Comparison of ENCODE assay signal across 8 cellular contexts in the genomic region with DNA sequence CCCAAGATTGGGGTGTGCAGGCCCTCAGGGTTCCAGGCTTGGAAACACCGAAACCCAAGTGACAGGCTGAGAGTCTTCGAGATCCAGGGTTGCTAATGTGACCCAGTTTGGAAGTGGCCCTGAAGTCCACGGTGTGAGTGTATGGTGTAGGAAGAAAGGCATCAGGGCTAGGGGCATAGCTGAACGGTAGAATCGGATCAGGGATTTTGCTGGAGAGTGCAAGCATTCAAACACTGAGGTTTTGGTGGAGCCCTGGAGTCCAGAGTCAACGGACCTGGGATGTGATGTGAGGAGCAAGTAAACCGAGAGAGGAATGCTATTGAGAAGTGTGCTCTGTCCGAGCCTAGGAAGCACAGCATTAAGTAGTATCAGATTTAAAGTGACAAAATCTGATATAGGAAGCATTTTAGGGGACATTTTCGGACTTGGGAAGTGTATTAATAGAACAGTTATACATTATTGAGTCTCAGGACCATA. TPM values are rescaled to one million over a fixed set of nuclear protein-coding genes. Genes with fewer than 3 reads are reported as not detected.
A peak's percentile ranks its signal among the peaks of the same experiment; 100 is the strongest.
DNase-seq lines count a peak whose midpoint lies in the region; TF ChIP-seq lines count a peak whose summit lies in the region.

No MANE protein-coding gene starts in this region.

- peaks cover 3% of the 10 kb centered on the region for H3K9me3 Mint-ChIP-seq in activated naive CD4-positive, alpha-beta T cell treated with anti-CD3 and anti-CD28 coated beads, Interleukin-2, amount 50 U/mL, for 24 hours
- H3K9me3 Mint-ChIP-seq in mesothelial cell of epicardium: no peaks in the 10 kb centered on the region

- intact Hi-C loops in uterus (cut with DNase I; ENCODE audit: low total_unique reads): no loop called here

- no peaks in the 10 kb centered on the region for H3K27me3 Mint-ChIP-seq in activated naive CD4-positive, alpha-beta T cell treated with anti-CD3 and anti-CD28 coated beads, Interleukin-2, amount 50 U/mL, for 24 hours
- H3K27me3 Mint-ChIP-seq in mesothelial cell of epicardium (ENCODE audit: low read depth): no peaks in the 10 kb centered on the region

- DNase-seq in activated naive CD4-positive, alpha-beta T cell treated with anti-CD3 and anti-CD28 coated beads, Interleukin-2, amount 50 U/mL, for 16 hours: no peak
- DNase-seq in NCI-H69 (lab: John Stamatoyannopoulos, UW) (peak; percentile 54), dermis blood vessel endothelial cell (peak; percentile 36), mesothelial cell of epicardium (ENCODE audit: low spot score in 2 of 2, unreplicated experiment in 2 of 2) (peak in 1 of 2 experiments; percentile 39), uterus (no peak), NCI-H187 (lab: John Stamatoyannopoulos, UW) (no peak), DMS153 treated with DMSO at 0.1 percent for 48 hours (lab: John Stamatoyannopoulos, UW; ENCODE audit: unreplicated experiment) (no peak)

- peak overlapping the region; percentile 63 to 87 for H3K4me3 ChIP-seq in uterus

- TF ChIP-seq CTCF in mesothelial cell of epicardium (IDR thresholded peaks at IDR 0.05; ENCODE audit: unreplicated experiment) (no peak), uterus (IDR thresholded peaks at IDR 0.05) (no peak)

- no peaks in the 10 kb centered on the region for H3K9me3 ChIP-seq in uterus

- H3K36me3 ChIP-seq in uterus: no peaks in the 10 kb centered on the region

- H3K4me3 Mint-ChIP-seq in activated naive CD4-positive, alpha-beta T cell treated with anti-CD3 and anti-CD28 coated beads, Interleukin-2, amount 50 U/mL, for 24 hours: peak overlapping the region; percentile 98
- H3K4me3 Mint-ChIP-seq in mesothelial cell of epicardium: peak overlapping the region; percentile 91

- TF ChIP-seq POLR2A in uterus (IDR thresholded peaks at IDR 0.05): no peak

- peaks cover 0 to 7% of the 10 kb centered on the region in 2 donors for H3K4me1 ChIP-seq in uterus

- peak overlapping the region; percentile 96 to 100 for H3K27ac ChIP-seq in uterus

- peaks cover 61% of the 10 kb centered on the region for H3K4me1 Mint-ChIP-seq in activated naive CD4-positive, alpha-beta T cell treated with anti-CD3 and anti-CD28 coated beads, Interleukin-2, amount 50 U/mL, for 24 hours
- peaks cover 24% of the 10 kb centered on the region for H3K4me1 Mint-ChIP-seq in mesothelial cell of epicardium

- H3K27ac Mint-ChIP-seq in activated naive CD4-positive, alpha-beta T cell treated with anti-CD3 and anti-CD28 coated beads, Interleukin-2, amount 50 U/mL, for 24 hours: peak overlapping the region; percentile 96
- H3K27ac Mint-ChIP-seq in mesothelial cell of epicardium: peak overlapping the region; percentile 96

- H3K36me3 Mint-ChIP-seq in activated naive CD4-positive, alpha-beta T cell treated with anti-CD3 and anti-CD28 coated beads, Interleukin-2, amount 50 U/mL, for 24 hours: peaks cover 11% of the 10 kb centered on the region
- H3K36me3 Mint-ChIP-seq in mesothelial cell of epicardium: peaks cover 9% of the 10 kb centered on the region

- H3K27me3 ChIP-seq in uterus: no peaks in the 10 kb centered on the region

RNA-seq across cellular contexts. Expression of a gene that starts 1.0 kb away (rescaled TPM):
- total RNA-seq in dermis blood vessel endothelial cell (19.2 and 29.5 TPM in 2 replicates), mesothelial cell of epicardium (91.0 to 101 TPM (median 91.2 TPM) in 3 replicates), uterus (10 to 100 TPM; 31.8 to 63.3 (median 44.0) TPM)

RNA-seq across cellular contexts. Expression of a gene that starts 27.0 kb away (rescaled TPM):
- total RNA-seq in dermis blood vessel endothelial cell: 0.28 and 0.34 TPM in 2 replicates
- total RNA-seq in mesothelial cell of epicardium: 12.5 to 13.0 TPM (median 12.9 TPM) in 3 replicates
- total RNA-seq in uterus: 10 to 100 TPM in 1 of 4 donors, 1 to 10 TPM in 3; 1.8 to 14.0 (median 5.4) TPM

Comparison
In these comparisons a context has a peak if more than half of its experiments do, and no peak if none do; other contexts are left out.
1. DNase-seq: peak in NCI-H69 (single experiment) and dermis blood vessel endothelial cell (single experiment); none in activated naive CD4-positive, alpha-beta T cell treated with anti-CD3 and anti-CD28 coated beads, Interleukin-2, amount 50 U/mL, for 16 hours (single experiment), uterus (0 of 2), NCI-H187 (0 of 2) and DMS153 treated with DMSO at 0.1 percent for 48 hours (single experiment).